Comparison of ENCODE assay signal across 16 cellular contexts in the genomic region with DNA sequence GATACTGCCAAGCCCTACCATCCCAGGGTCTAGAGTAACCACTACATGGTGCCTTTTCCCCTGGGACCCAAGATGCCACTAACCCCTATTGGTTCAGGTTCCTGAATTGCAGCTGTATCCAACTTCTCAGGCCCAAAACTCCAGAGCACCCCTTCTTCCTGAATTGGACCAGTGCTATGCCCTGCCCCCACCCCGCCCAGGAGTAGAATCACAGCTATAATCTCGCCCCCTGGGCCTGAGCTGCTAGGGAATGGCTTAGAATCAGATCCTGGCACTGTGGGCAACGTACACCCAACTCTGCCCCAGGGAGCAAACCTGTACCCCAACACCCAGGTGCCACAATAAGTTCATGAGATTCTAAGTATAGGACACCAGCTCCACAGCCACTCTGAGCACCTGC.
"Had no signal": no experiment of that assay in that cellular context is flagged by ENCODE, and none has a peak within 500 bp of the region (broad histone marks: within the 10 kb centered on the region; RNA-seq: fewer than 3 reads in every experiment).

No MANE protein-coding gene starts in this region.

- DNase-seq: dermis blood vessel endothelial cell; esophagus squamous epithelium; foreskin fibroblast; glutamatergic neuron; islet precursor cell; left ventricle myocardium inferior; mesendoderm; naive thymus-derived CD4-positive, alpha-beta T cell; nephron progenitor cell; stimulated activated CD4-positive, alpha-beta T cell treated with anti-CD3 and anti-CD28 coated beads, Interleukin-2, amount 100 ng/mL, for 48 hours; stimulated activated naive CD8-positive, alpha-beta T cell treated with anti-CD3 and anti-CD28 coated beads, Interleukin-15, Interleukin-2, amounts not matched to agents 100 U/mL and 50 U/mL, for 24 hours had no signal

- H3K36me3 ChIP-seq: colonic mucosa, esophagus squamous epithelium, gastroesophageal sphincter, left ventricle myocardium inferior, tibial artery had no signal

- H3K27me3 ChIP-seq: colonic mucosa, tibial artery had no signal

- H3K4me3 ChIP-seq: colonic mucosa, esophagus squamous epithelium, gastroesophageal sphincter, left ventricle myocardium inferior, smooth muscle cell, tibial artery had no signal

- H3K4me1 ChIP-seq: colonic mucosa, esophagus squamous epithelium, gastroesophageal sphincter, left ventricle myocardium inferior, tibial artery had no signal

- H3K4me2 ChIP-seq: smooth muscle cell had no signal

- ATAC-seq: gastroesophageal sphincter; naive thymus-derived CD4-positive, alpha-beta T cell; stimulated activated effector memory CD8-positive, alpha-beta T cell treated with anti-CD3 and anti-CD28 coated beads, Interleukin-12 subunit alpha, Interleukin-12 subunit beta, amount 100 ng/mL, for 72 hours; stimulated activated naive CD8-positive, alpha-beta T cell treated with anti-CD3 and anti-CD28 coated beads, Interleukin-15, Interleukin-2, amounts not matched to agents 100 U/mL and 50 U/mL, for 24 hours had no signal

- H3K27ac ChIP-seq: colonic mucosa, esophagus squamous epithelium, gastroesophageal sphincter, left ventricle myocardium inferior, tibial artery had no signal

- H3K9me3 ChIP-seq: colonic mucosa had no signal
